In genomic region chr12:15494329-15495046, GRCh38 we compare ENCODE assay signal across 2 cellular contexts.
TF ChIP-seq lines count a peak whose summit lies in the region.

No MANE protein-coding gene starts in this region.

TF ChIP-seq in GM12878, 131 proteins besides CTCF, POLR2A, EP300 and RAD21 (continued from another document):
- no peak for TF ChIP-seq CEBPZ (IDR thresholded peaks at IDR 0.05; ENCODE audit: low read depth, low read length)
- TF ChIP-seq CHD1 (IDR thresholded peaks at IDR 0.05; ENCODE audit: low read depth, low read length), result no peak
- TF ChIP-seq IKZF1 (conservative IDR thresholded peaks at IDR 0.05), result no peak
- no peak for TF ChIP-seq BRCA1 (IDR thresholded peaks at IDR 0.05; ENCODE audit: low read depth, low read length)

TF ChIP-seq in GM23338, 12 proteins besides CTCF, POLR2A, EP300 and RAD21 (continued from another document):
- TF ChIP-seq ZNF462 (CRISPR knock-in tag; IDR thresholded peaks at IDR 0.05), result no peak
- TF ChIP-seq EZH2 (IDR thresholded peaks at IDR 0.05; ENCODE audit: low read depth, unreplicated experiment), result no peak
- TF ChIP-seq ZNF331 (CRISPR knock-in tag; IDR thresholded peaks at IDR 0.05; ENCODE audit: low read depth), result no peak
- no peak for TF ChIP-seq ZNF114 (CRISPR knock-in tag; IDR thresholded peaks at IDR 0.05)
- no peak for TF ChIP-seq JUNB (IDR thresholded peaks at IDR 0.05; ENCODE audit: unreplicated experiment)
- TF ChIP-seq EZH2phosphoT487 (IDR thresholded peaks at IDR 0.05; ENCODE audit: unreplicated experiment), result no peak
- TF ChIP-seq REST (IDR thresholded peaks at IDR 0.05; ENCODE audit: unreplicated experiment), result no peak
- no peak for TF ChIP-seq STAT1 (IDR thresholded peaks at IDR 0.05; ENCODE audit: unreplicated experiment)
- no peak for TF ChIP-seq NANOG (IDR thresholded peaks at IDR 0.05; ENCODE audit: borderline replicate concordance)
